ENCODE assay signal across 2 cellular contexts in the genomic region with DNA sequence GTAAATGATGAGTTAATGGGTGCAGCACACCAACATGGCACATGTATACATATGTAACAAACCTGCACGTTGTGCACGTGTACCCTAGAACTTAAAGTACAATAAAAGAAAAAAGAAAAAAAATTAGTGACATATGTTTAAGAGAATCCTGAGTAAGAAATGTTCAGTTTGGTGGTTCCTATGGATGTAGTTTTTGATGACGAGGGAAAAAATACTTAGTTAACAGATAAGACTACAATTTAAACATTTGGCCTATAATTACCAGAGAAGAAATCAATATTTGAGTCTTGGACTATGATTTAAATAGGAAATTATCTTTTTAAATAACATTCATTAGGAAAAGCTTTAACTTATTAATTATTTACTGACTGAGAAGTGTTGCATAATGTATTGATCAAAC.
A peak's percentile ranks its signal among the peaks of the same experiment; 100 is the strongest.
TF ChIP-seq lines count a peak whose summit lies in the region.

No MANE protein-coding gene starts in this region.

TF ChIP-seq in HepG2, 621 proteins besides CTCF, POLR2A, EP300 and RAD21:
- TF ChIP-seq, protein P1, sequence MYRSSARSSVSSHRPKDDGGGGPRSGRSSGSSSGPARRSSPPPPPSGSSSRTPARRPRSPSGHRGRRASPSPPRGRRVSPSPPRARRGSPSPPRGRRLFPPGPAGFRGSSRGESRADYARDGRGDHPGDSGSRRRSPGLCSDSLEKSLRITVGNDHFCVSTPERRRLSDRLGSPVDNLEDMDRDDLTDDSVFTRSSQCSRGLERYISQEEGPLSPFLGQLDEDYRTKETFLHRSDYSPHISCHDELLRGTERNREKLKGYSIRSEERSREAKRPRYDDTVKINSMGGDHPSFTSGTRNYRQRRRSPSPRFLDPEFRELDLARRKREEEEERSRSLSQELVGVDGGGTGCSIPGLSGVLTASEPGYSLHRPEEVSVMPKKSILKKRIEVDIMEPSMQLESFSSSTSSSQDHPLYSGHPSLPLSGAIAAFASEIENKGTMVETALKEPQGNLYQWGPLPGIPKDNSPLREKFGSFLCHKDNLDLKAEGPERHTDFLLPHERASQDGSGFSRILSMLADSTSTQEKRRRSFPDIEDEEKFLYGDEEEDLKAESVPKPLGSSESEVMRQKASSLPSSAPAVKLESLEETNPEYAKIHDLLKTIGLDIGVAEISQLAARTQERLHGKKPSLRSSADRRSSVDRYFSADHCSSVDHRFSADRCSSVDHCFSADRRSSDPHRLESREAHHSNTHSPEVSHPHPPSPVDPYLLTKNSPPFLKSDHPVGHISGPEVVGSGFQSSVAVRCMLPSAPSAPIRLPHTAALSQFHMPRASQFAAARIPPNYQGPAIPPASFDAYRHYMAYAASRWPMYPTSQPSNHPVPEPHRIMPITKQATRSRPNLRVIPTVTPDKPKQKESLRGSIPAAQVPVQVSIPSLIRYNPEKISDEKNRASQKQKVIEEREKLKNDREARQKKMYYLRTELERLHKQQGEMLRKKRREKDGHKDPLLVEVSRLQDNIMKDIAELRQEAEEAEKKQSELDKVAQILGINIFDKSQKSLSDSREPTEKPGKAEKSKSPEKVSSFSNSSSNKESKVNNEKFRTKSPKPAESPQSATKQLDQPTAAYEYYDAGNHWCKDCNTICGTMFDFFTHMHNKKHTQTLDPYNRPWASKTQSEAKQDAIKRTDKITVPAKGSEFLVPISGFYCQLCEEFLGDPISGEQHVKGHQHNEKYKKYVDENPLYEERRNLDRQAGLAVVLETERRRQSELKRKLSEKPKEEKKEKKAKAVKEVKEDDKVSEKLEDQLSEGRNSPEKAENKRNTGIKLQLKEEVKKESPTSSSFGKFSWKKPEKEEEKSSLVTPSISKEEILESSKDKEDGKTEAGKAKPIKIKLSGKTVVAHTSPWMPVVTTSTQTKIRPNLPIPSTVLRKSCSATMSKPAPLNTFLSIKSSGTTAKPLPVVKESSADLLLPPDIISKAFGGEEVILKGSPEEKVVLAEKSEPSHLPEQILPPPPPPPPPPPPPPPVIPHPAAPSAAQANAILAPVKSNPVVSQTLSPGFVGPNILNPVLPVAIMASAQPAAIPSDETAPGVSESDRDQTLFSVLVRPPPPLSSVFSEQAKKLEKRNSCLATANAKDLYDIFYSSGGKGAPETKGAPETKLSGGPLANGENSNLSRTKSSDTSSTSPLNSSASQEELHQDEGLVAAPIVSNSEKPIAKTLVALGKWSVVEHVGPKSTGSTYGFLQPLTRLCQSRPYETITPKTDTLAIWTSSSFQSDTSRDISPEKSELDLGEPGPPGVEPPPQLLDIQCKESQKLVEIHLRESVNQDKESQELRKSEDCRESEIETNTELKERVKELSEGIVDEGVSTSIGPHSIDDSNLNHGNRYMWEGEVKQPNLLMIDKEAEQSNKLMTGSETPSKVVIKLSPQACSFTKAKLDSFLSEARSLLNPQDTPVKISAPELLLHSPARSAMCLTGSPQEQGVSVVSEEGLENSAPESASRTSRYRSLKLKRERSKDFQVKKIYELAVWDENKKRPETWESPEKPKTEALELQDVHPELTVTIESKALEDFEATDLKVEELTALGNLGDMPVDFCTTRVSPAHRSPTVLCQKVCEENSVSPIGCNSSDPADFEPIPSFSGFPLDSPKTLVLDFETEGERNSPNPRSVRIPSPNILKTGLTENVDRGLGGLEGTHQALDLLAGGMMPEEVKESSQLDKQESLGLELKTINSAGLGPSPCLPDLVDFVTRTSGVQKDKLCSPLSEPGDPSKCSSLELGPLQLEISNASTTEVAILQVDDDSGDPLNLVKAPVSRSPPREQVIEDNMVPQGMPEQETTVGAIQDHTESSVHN (CRISPR knock-in tag; IDR thresholded peaks at IDR 0.05): no peak
- TF ChIP-seq MAFK (conservative IDR thresholded peaks at IDR 0.05 in 1 of 2, IDR thresholded peaks at IDR 0.05 in 1 of 2; ENCODE audit: low read length in 2 of 2) (peak; percentile 62 to 72), ISL2 (CRISPR knock-in tag; IDR thresholded peaks at IDR 0.05) (no peak), NFYB (CRISPR knock-in tag; IDR thresholded peaks at IDR 0.05) (no peak), MAFF (IDR thresholded peaks at IDR 0.05; ENCODE audit: low read depth, low read length) (peak; percentile 42; the same call in 1 of the 2 replicates)

TF ChIP-seq in K562, 482 proteins besides CTCF, POLR2A, EP300 and RAD21:
- TF ChIP-seq ZNF239 (CRISPR knock-in tag; IDR thresholded peaks at IDR 0.05): no peak
- no peak for TF ChIP-seq ZNF780A (CRISPR knock-in tag; IDR thresholded peaks at IDR 0.05)
- peak; percentile 83 for TF ChIP-seq ZNF316 (IDR thresholded peaks at IDR 0.05)
- peak; percentile 71; the same call in 1 of the 2 replicates for TF ChIP-seq C11orf30 (IDR thresholded peaks at IDR 0.05; ENCODE audit: low read depth)
- TF ChIP-seq NONO (IDR thresholded peaks at IDR 0.05; ENCODE audit: low read depth in 2 of 2, low read length in 1 of 2): no peak
- TF ChIP-seq MAFF (IDR thresholded peaks at IDR 0.05; ENCODE audit: low read length): peak; percentile 11; the same call in 1 of the 2 replicates
- TF ChIP-seq PRPF4 (IDR thresholded peaks at IDR 0.05; ENCODE audit: insufficient read depth, low read depth, low read length, poor library complexity, severe bottlenecking): no peak
- TF ChIP-seq ATF1 (CRISPR knock-in tag; IDR thresholded peaks at IDR 0.05): no peak
- no peak for TF ChIP-seq ATF1 (tag; IDR thresholded peaks at IDR 0.05)
- TF ChIP-seq TEAD2 (tag; IDR thresholded peaks at IDR 0.05): no peak
